In genomic region chr7:111018960-111019835, GRCh38 we compare ENCODE assay signal across 17 cellular contexts.
DNase-seq lines count a peak whose midpoint lies in the region; ATAC-seq, FAIRE-seq and TF ChIP-seq lines count a peak whose summit lies in the region.
"Had no signal": no experiment of that assay in that cellular context is flagged by ENCODE, and none has a peak within 500 bp of the region (broad histone marks: within the 10 kb centered on the region; RNA-seq: fewer than 3 reads in every experiment).

No MANE protein-coding gene starts in this region.

- no TSS peak for BruUV-seq in PC-3 (replicated peaks; lab: Mats Ljungman, UMichigan)

- no peak overlapping the region for H2BK15ac ChIP-seq in H1 (ENCODE audit: low read length)

- H3K4me3 ChIP-seq in PC-3 (ENCODE audit: low read length) (no peak overlapping the region), H1 (ENCODE audit: extremely low read depth in 1 of 4, insufficient read depth in 2 of 4, low read depth in 3 of 4, low read length in 4 of 4) (no peak overlapping the region)
- H3K4me3 ChIP-seq: SJCRH30 had no signal

- H3K4me1 ChIP-seq in PC-3 (ENCODE audit: insufficient read depth, low read length) (no peaks in the 10 kb centered on the region), H1 (replicated peaks in 1 of 4; ENCODE audit: control insufficient read depth in 3 of 4, insufficient read depth in 4 of 4, low read length in 3 of 4) (peaks cover 0 to 4% (median under 1%) of the 10 kb centered on the region in 4 experiments; a peak in 4 of 7 replicates)
- H3K4me1 ChIP-seq: SJCRH30 had no signal

- CTCF ChIA-PET in activated naive CD4-positive, alpha-beta T cell treated with anti-CD3 and anti-CD28 coated beads for 36 hours (lab: Charles Lee): no interaction called here
- CTCF ChIA-PET in PC-3 (lab: Charles Lee) (no interaction called here), H1 (lab: Charles Lee; ENCODE audit: partially characterized antibody) (interaction anchor here (0.5 to 0.8 kb wide), 5 partner anchors 9 to 633 kb away, joined by 3 to 5 read pairs (median 3); no protein-coding TSS in a partner anchor)

- H3K9me2 ChIP-seq in PC-3 (replicated peaks; ENCODE audit: low read length): no peaks in the 10 kb centered on the region

- H3K9me3 ChIP-seq in PC-3 (ENCODE audit: low read length): no peaks in the 10 kb centered on the region
- no peaks in the 10 kb centered on the region for H3K9me3 ChIP-seq in H1 (ENCODE audit: insufficient read depth in 2 of 2, low read depth in 1 of 2, low read length in 1 of 2)
- H3K9me3 ChIP-seq: SJCRH30 had no signal

- POLR2A ChIA-PET in PC-3 (lab: Charles Lee; ENCODE audit: unreplicated experiment) (interaction anchor here (0.7 kb wide), 1 partner anchor 29 kb away, joined by 4 read pairs; no protein-coding TSS in a partner anchor), H1 (lab: Charles Lee; ENCODE audit: partially characterized antibody) (interaction anchor here (0.8 kb wide), 1 partner anchor 543 kb away, joined by 3 read pairs; the partner anchor contains the start of gene IMMP2L)

- no peaks in the 10 kb centered on the region for H3K79me1 ChIP-seq in H1 (ENCODE audit: low read depth, low read length)

- no peak for TF ChIP-seq EP300 in H1 (IDR thresholded peaks at IDR 0.05; ENCODE audit: borderline replicate concordance in 1 of 2, low read depth in 2 of 2, low read length in 2 of 2)

- no peak for TF ChIP-seq RAD21 in H1 (IDR thresholded peaks at IDR 0.05 in 1 of 2, conservative IDR thresholded peaks at IDR 0.05 in 1 of 2; ENCODE audit: low read depth in 2 of 2, low read length in 2 of 2)

- H2AFZ ChIP-seq in PC-3 (ENCODE audit: low read length): no peak overlapping the region
- H2AFZ ChIP-seq in H1 (ENCODE audit: low read length): peak overlapping the region; percentile 36; the same call in 1 of the 2 replicates

- no peak overlapping the region for H3K56ac ChIP-seq in H1 (replicated peaks; ENCODE audit: insufficient read length, low read depth, low read length)

- DNase-seq in activated naive CD4-positive, alpha-beta T cell treated with anti-CD3 and anti-CD28 coated beads for 36 hours: peak; percentile 37
- no peak for DNase-seq in activated naive CD4-positive, alpha-beta T cell treated with Interleukin-2 at 50 U/mL for 16 hours
- DNase-seq in PC-3 (peak; percentile 21), H1 (ENCODE audit: low read depth in 1 of 2, low spot score in 2 of 2) (no peak), DMS79 treated with DMSO at 0.1 percent for 48 hours (lab: John Stamatoyannopoulos, UW) (no peak), NCI-H345 treated with DMSO at 0.1 percent for 48 hours (lab: John Stamatoyannopoulos, UW; ENCODE audit: unreplicated experiment) (no peak)
- no peak for DNase-seq in stimulated activated naive CD8-positive, alpha-beta T cell treated with anti-CD3 and anti-CD28 coated beads, Interleukin-15, Interleukin-2, amounts not matched to agents 100 U/mL and 50 U/mL, for 24 hours
- no peak for DNase-seq in activated CD8-positive, alpha-beta memory T cell treated with anti-CD3 and anti-CD28 coated beads, Interleukin-2, amount 50 U/mL, for 4 hours
- DNase-seq: activated B cell treated with CpG ODN at 0.5 μM for 24 hours; cortex of kidney; EL; NCI-H748 treated with DMSO at 0.1 percent for 48 hours; retina; SJCRH30; stimulated activated CD4-positive, alpha-beta T cell treated with anti-CD3 and anti-CD28 coated beads, Interleukin-4, amount 100 ng/mL, for 4 hours had no signal

- H3K9me3 Mint-ChIP-seq in activated naive CD4-positive, alpha-beta T cell treated with anti-CD3 and anti-CD28 coated beads for 36 hours: peaks cover 11% of the 10 kb centered on the region

- peak; percentile 77 for ATAC-seq in PC-3
- ATAC-seq in stimulated activated naive CD8-positive, alpha-beta T cell treated with anti-CD3 and anti-CD28 coated beads, Interleukin-15, Interleukin-2, amounts not matched to agents 100 U/mL and 50 U/mL, for 24 hours: peak; percentile 40

- no peaks in the 10 kb centered on the region for H3F3A ChIP-seq in PC-3 (ENCODE audit: low read length, unreplicated experiment)

- intact Hi-C loops in activated naive CD4-positive, alpha-beta T cell treated with anti-CD3 and anti-CD28 coated beads for 36 hours (cut with micrococcal nuclease): loop anchor here (10.0 kb wide), 2 partner anchors 546 to 1436 kb away; partner anchors contain the start of genes IFRD1 and IMMP2L
- intact Hi-C loops in PC-3 (cut with micrococcal nuclease): no loop called here

- peak overlapping the region; percentile 19 for H3K4me3 Mint-ChIP-seq in activated naive CD4-positive, alpha-beta T cell treated with anti-CD3 and anti-CD28 coated beads for 36 hours
- H3K4me3 Mint-ChIP-seq: activated B cell treated with CpG ODN at 0.5 μM for 24 hours had no signal

- no peaks in the 10 kb centered on the region for H3K36me3 ChIP-seq in PC-3 (ENCODE audit: low read depth, low read length)
- no peaks in the 10 kb centered on the region; a peak in 1 of 8 replicates for H3K36me3 ChIP-seq in H1 (ENCODE audit: control insufficient read depth in 2 of 4, insufficient read depth in 4 of 4, low read length in 3 of 4)
- H3K36me3 ChIP-seq: SJCRH30 had no signal

- H2BK5ac ChIP-seq in H1 (ENCODE audit: low read depth, low read length): no peak overlapping the region

- no peak overlapping the region for H3K27ac ChIP-seq in PC-3 (ENCODE audit: low read length)
- H3K27ac ChIP-seq in H1 (ENCODE audit: low read depth, low read length): no peak overlapping the region
- H3K27ac ChIP-seq: SJCRH30 had no signal

- no peak overlapping the region for H3K14ac ChIP-seq in H1 (ENCODE audit: insufficient read length)

- FAIRE-seq in H1 (lab: Jason Lieb, UNC): no peak
- FAIRE-seq: H54, HTR-8/SVneo had no signal

- H4K5ac ChIP-seq in H1 (ENCODE audit: insufficient read length, low read depth, low read length): no peak overlapping the region

- no peak overlapping the region for H3K18ac ChIP-seq in H1 (ENCODE audit: extremely low read depth, low read length)

- H3K4me1 Mint-ChIP-seq in activated naive CD4-positive, alpha-beta T cell treated with anti-CD3 and anti-CD28 coated beads for 36 hours (ENCODE audit: low read depth): peaks cover 76% of the 10 kb centered on the region

- H3K4me2 ChIP-seq in PC-3 (ENCODE audit: low read length) (no peak overlapping the region), H1 (ENCODE audit: insufficient read depth in 1 of 2, low read depth in 2 of 2, low read length in 2 of 2) (no peak overlapping the region)

- no peak overlapping the region for H3K9ac ChIP-seq in PC-3 (ENCODE audit: low read length)
- no peak overlapping the region for H3K9ac ChIP-seq in H1 (replicated peaks in 1 of 4; ENCODE audit: extremely low read depth in 1 of 4, low read depth in 3 of 4, low read length in 3 of 4)

- WGBS in H1 (ENCODE audit: extremely low coverage in 1 of 2, insufficient coverage in 1 of 2, insufficient read length in 1 of 2, insufficient replicate concordance in 2 of 2, low coverage in 1 of 2, low lambda C conversion rate in 2 of 2, missing lambda C conversion rate in 1 of 2), 2 experiments: 66% methylated on average over 3 of the region's 3 CpGs; no CpG with 5 or more reads in 1 of the 2 experiments

- H2BK12ac ChIP-seq in H1 (ENCODE audit: low read depth, low read length): no peak overlapping the region

- no peaks in the 10 kb centered on the region for H3K27me3 Mint-ChIP-seq in activated naive CD4-positive, alpha-beta T cell treated with anti-CD3 and anti-CD28 coated beads for 36 hours (ENCODE audit: low read depth)
- H3K27me3 Mint-ChIP-seq: activated B cell treated with CpG ODN at 0.5 μM for 24 hours had no signal

- H4K91ac ChIP-seq in H1 (replicated peaks; ENCODE audit: insufficient read length, low read length): no peak overlapping the region

- H3K23ac ChIP-seq in H1 (ENCODE audit: insufficient read length): no peak overlapping the region

- TF ChIP-seq POLR2A in H1 (IDR thresholded peaks at IDR 0.05; ENCODE audit: control extremely low read depth in 1 of 2, low read depth in 2 of 2, low read length in 2 of 2): no peak

- H4K8ac ChIP-seq in H1 (ENCODE audit: extremely low read depth, insufficient read depth, low read length): no peak overlapping the region

- H3K79me2 ChIP-seq in PC-3 (ENCODE audit: low read length) (no peaks in the 10 kb centered on the region), H1 (ENCODE audit: control insufficient read depth in 1 of 2, insufficient read depth in 2 of 2, low read length in 2 of 2) (no peaks in the 10 kb centered on the region)

- H3K27me3 ChIP-seq in PC-3 (ENCODE audit: low read length) (no peaks in the 10 kb centered on the region), H1 (replicated peaks in 1 of 4; ENCODE audit: control insufficient read depth in 3 of 4, extremely low read depth in 1 of 4, insufficient read depth in 3 of 4, low read length in 3 of 4) (no peaks in the 10 kb centered on the region)
- H3K27me3 ChIP-seq: SJCRH30 had no signal

- H3K36me3 Mint-ChIP-seq in activated naive CD4-positive, alpha-beta T cell treated with anti-CD3 and anti-CD28 coated beads for 36 hours (ENCODE audit: low read depth): peaks cover 14% of the 10 kb centered on the region

- no peak overlapping the region for H2AK5ac ChIP-seq in H1 (ENCODE audit: low read depth, low read length)

- H3K27ac Mint-ChIP-seq in activated naive CD4-positive, alpha-beta T cell treated with anti-CD3 and anti-CD28 coated beads for 36 hours: peak overlapping the region; percentile 39
- H3K27ac Mint-ChIP-seq: activated B cell treated with CpG ODN at 0.5 μM for 24 hours had no signal

- H2BK120ac ChIP-seq in H1 (replicated peaks; ENCODE audit: low read depth, low read length): no peak overlapping the region

- no peak for TF ChIP-seq CTCF in PC-3 (conservative IDR thresholded peaks at IDR 0.05; ENCODE audit: low read depth, low read length)
- no peak for TF ChIP-seq CTCF in H1 (IDR thresholded peaks at IDR 0.05; ENCODE audit: control extremely low read depth in 1 of 3, insufficient read depth in 1 of 3, low read depth in 1 of 3, low read length in 3 of 3)

- no peaks in the 10 kb centered on the region for H3K23me2 ChIP-seq in H1 (ENCODE audit: low read depth, low read length)

- H4K20me1 ChIP-seq in PC-3 (ENCODE audit: low read length) (no peaks in the 10 kb centered on the region), H1 (replicated peaks in 1 of 2; ENCODE audit: control insufficient read depth in 1 of 2, insufficient read depth in 2 of 2, low read length in 2 of 2) (no peaks in the 10 kb centered on the region)

- H3K4ac ChIP-seq in H1 (replicated peaks; ENCODE audit: insufficient read length, low read depth, low read length): no peak overlapping the region

- no peak overlapping the region for H2BK20ac ChIP-seq in H1 (ENCODE audit: low read length)

TF ChIP-seq in H1, 55 proteins besides CTCF, POLR2A, EP300 and RAD21 (continues in another document):
- TF ChIP-seq CHD2 (IDR thresholded peaks at IDR 0.05; ENCODE audit: low read length): no peak
- TF ChIP-seq CREB1 (IDR thresholded peaks at IDR 0.05): no peak
- no peak for TF ChIP-seq SP1 (IDR thresholded peaks at IDR 0.05; ENCODE audit: low read depth, low read length)
- TF ChIP-seq SP4 (IDR thresholded peaks at IDR 0.05; ENCODE audit: low read length): no peak
- no peak for TF ChIP-seq SAP30 (IDR thresholded peaks at IDR 0.05; ENCODE audit: insufficient read depth, insufficient replicate concordance, low read length)
- TF ChIP-seq PHF8 (conservative IDR thresholded peaks at IDR 0.05; ENCODE audit: low read depth, low read length): no peak
- TF ChIP-seq ZNF274 (IDR thresholded peaks at IDR 0.05; ENCODE audit: borderline replicate concordance, extremely low read depth, low read length): no peak

Comparison
In these comparisons a context has a peak if more than half of its experiments do, and no peak if none do; other contexts are left out.
1. DNase-seq: peak in activated naive CD4-positive, alpha-beta T cell treated with anti-CD3 and anti-CD28 coated beads for 36 hours (single experiment) and PC-3 (single experiment); none in activated naive CD4-positive, alpha-beta T cell treated with Interleukin-2 at 50 U/mL for 16 hours (single experiment), H1 (0 of 2), stimulated activated naive CD8-positive, alpha-beta T cell treated with anti-CD3 and anti-CD28 coated beads, Interleukin-15, Interleukin-2, amounts not matched to agents 100 U/mL and 50 U/mL, for 24 hours (single experiment), DMS79 treated with DMSO at 0.1 percent for 48 hours (single experiment), activated CD8-positive, alpha-beta memory T cell treated with anti-CD3 and anti-CD28 coated beads, Interleukin-2, amount 50 U/mL, for 4 hours (single experiment) and NCI-H345 treated with DMSO at 0.1 percent for 48 hours (single experiment).